In genomic region chr2:7706791-7707190, GRCh38 we compare ENCODE assay signal across 14 cellular contexts.
"Had no signal": no experiment of that assay in that cellular context is flagged by ENCODE, and none has a peak within 500 bp of the region (broad histone marks: within the 10 kb centered on the region; RNA-seq: fewer than 3 reads in every experiment).

No MANE protein-coding gene starts in this region.

- H3K4me2 ChIP-seq: hepatocyte had no signal

- H3K27ac ChIP-seq: dorsolateral prefrontal cortex, hepatocyte, suprapubic skin, VCaP had no signal

- H2AFZ ChIP-seq: hepatocyte had no signal

- H3K79me2 ChIP-seq: hepatocyte had no signal

- H3K4me1 ChIP-seq: suprapubic skin had no signal

- H3K36me3 ChIP-seq: suprapubic skin had no signal

- ATAC-seq: activated CD4-positive, alpha-beta T cell treated with anti-CD3 and anti-CD28 coated beads for 36 hours; activated CD8-positive, alpha-beta T cell treated with anti-CD3 and anti-CD28 coated beads for 36 hours; activated T-cell treated with anti-CD3 and anti-CD28 coated beads, Interleukin-2, amount 50 U/mL, for 4 hours; natural killer cell treated with Interleukin-12 subunit alpha and Interleukin-12 subunit beta and Interleukin-15 and Interleukin-18, amount 100 ng/mL, for 72 hours; right cardiac atrium had no signal

- DNase-seq: activated CD4-positive, alpha-beta T cell treated with anti-CD3 and anti-CD28 coated beads for 36 hours; activated CD8-positive, alpha-beta T cell treated with anti-CD3 and anti-CD28 coated beads for 36 hours; activated effector memory CD4-positive, alpha-beta T cell treated with Interleukin-2 at 50 U/mL for 16 hours; activated naive CD4-positive, alpha-beta T cell treated with anti-CD3 and anti-CD28 coated beads, Interleukin-2, amount 50 U/mL, for 16 hours; activated T-cell treated with anti-CD3 and anti-CD28 coated beads, Interleukin-2, amount 50 U/mL, for 4 hours; dorsolateral prefrontal cortex; endodermal cell; mesendoderm; right cardiac atrium; trophoblast cell had no signal

- H3K9me3 ChIP-seq: suprapubic skin had no signal

- H3K4me3 ChIP-seq: dorsolateral prefrontal cortex, hepatocyte, suprapubic skin had no signal

- H3K27me3 ChIP-seq: dorsolateral prefrontal cortex, hepatocyte, suprapubic skin had no signal
